ENCODE assay signal across 17 cellular contexts in genomic region chr12:12776261-12776660, GRCh38. TPM values are rescaled to one million over a fixed set of nuclear protein-coding genes. Genes with fewer than 3 reads are reported as not detected.
A peak's percentile ranks its signal among the peaks of the same experiment; 100 is the strongest.
DNase-seq lines count a peak whose midpoint lies in the region; ATAC-seq and TF ChIP-seq lines count a peak whose summit lies in the region.
"Had no signal": no experiment of that assay in that cellular context is flagged by ENCODE, and none has a peak within 500 bp of the region (broad histone marks: within the 10 kb centered on the region; RNA-seq: fewer than 3 reads in every experiment).

No MANE protein-coding gene starts in this region.

- no peak overlapping the region for H2AK5ac ChIP-seq in IMR-90 (ENCODE audit: low read depth, low read length)

- no peak overlapping the region for H2AK9ac ChIP-seq in IMR-90 (replicated peaks; ENCODE audit: low read depth, low read length, poor library complexity)

- H2BK20ac ChIP-seq in IMR-90 (ENCODE audit: low read depth, low read length): no peak overlapping the region

- peaks cover 0 to 8% of the 10 kb centered on the region in 2 experiments; a peak in 3 of 4 replicates for H3K79me1 ChIP-seq in IMR-90 (ENCODE audit: low read depth in 1 of 2, low read length in 2 of 2)

- H3K9ac ChIP-seq in IMR-90 (ENCODE audit: low read depth, low read length): no peak overlapping the region
- H3K9ac ChIP-seq: BLaER1 treated with 17β-estradiol and CSF1 and Interleukin-3, amounts not matched to agents 10 nM and 100 nM had no signal

- no peak overlapping the region for H2BK120ac ChIP-seq in IMR-90 (ENCODE audit: low read depth, low read length)

- no TSS peak for BruUV-seq in IMR-90 (replicated peaks; lab: Mats Ljungman, UMichigan)

- 83% methylated on average over 2 of the region's 5 CpGs; no CpG with 5 or more reads in 1 of the 2 experiments for WGBS in IMR-90 (ENCODE audit: extremely low coverage in 2 of 2, insufficient read length in 1 of 2), 2 experiments

- H3K9me3 Mint-ChIP-seq in CD4-positive, CD25-positive, alpha-beta regulatory T cell: peaks cover 0 to 5% (median 0%) of the 10 kb centered on the region in 7 donors
- H3K9me3 Mint-ChIP-seq: GM23338 had no signal

- H3K36me3 Mint-ChIP-seq in CD4-positive, CD25-positive, alpha-beta regulatory T cell: peaks cover 8% of the 10 kb centered on the region

- H3K4me1 ChIP-seq in CD4-positive, CD25-positive, alpha-beta regulatory T cell (ENCODE audit: control insufficient read depth, insufficient read depth, low read length, poor library complexity, severe bottlenecking): no peaks in the 10 kb centered on the region
- H3K4me1 ChIP-seq in IMR-90 (ENCODE audit: control insufficient read depth, insufficient read depth, low read length): peaks cover 9% of the 10 kb centered on the region

- H3K36me3 ChIP-seq in CD4-positive, CD25-positive, alpha-beta regulatory T cell (ENCODE audit: control insufficient read depth, insufficient read depth, low read length): no peaks in the 10 kb centered on the region
- no peaks in the 10 kb centered on the region for H3K36me3 ChIP-seq in IMR-90 (ENCODE audit: control insufficient read depth, insufficient read depth, low read length)
- H3K36me3 ChIP-seq: brain microvascular endothelial cell, tibial nerve had no signal

- H3K9me3 ChIP-seq in CD4-positive, CD25-positive, alpha-beta regulatory T cell (ENCODE audit: control insufficient read depth in 2 of 2, low read length in 2 of 2): no peaks in the 10 kb centered on the region
- no peaks in the 10 kb centered on the region for H3K9me3 ChIP-seq in IMR-90 (ENCODE audit: control insufficient read depth, insufficient read depth, low read length)
- H3K9me3 ChIP-seq: tibial nerve had no signal

- H3K4me2 ChIP-seq in IMR-90 (ENCODE audit: low read depth, low read length): no peak overlapping the region
- H3K4me2 ChIP-seq: GM23338 had no signal

- no peak for DNase-seq in CD4-positive, CD25-positive, alpha-beta regulatory T cell
- DNase-seq in IMR-90 (peak; percentile 23), NCI-H69 (lab: John Stamatoyannopoulos, UW) (peak; percentile 87), fibroblast of the aortic adventitia (ENCODE audit: low read depth) (peak; percentile 23)
- no peak for DNase-seq in NK-92 treated with Interleukin-12 subunit alpha and Interleukin-12 subunit beta, amount 100 ng/mL, for 24 hours (lab: John Stamatoyannopoulos, UW)
- DNase-seq: activated CD4-positive, CD25-positive, alpha-beta regulatory T cell; activated T-cell treated with anti-CD3 and anti-CD28 coated beads, Interleukin-2, amount 50 U/mL, for 72 hours; brain microvascular endothelial cell had no signal

- no peak overlapping the region for H3K23ac ChIP-seq in IMR-90 (ENCODE audit: low read depth, low read length)

- H2AFZ ChIP-seq in IMR-90 (replicated peaks; ENCODE audit: low read length, poor library complexity): no peak overlapping the region
- H2AFZ ChIP-seq: GM23338 had no signal

- H3K27ac ChIP-seq in CD4-positive, CD25-positive, alpha-beta regulatory T cell (ENCODE audit: insufficient read depth, low read length, poor library complexity, severe bottlenecking): no peak overlapping the region
- no peak overlapping the region for H3K27ac ChIP-seq in IMR-90 (ENCODE audit: insufficient read depth, low read length)
- H3K27ac ChIP-seq: BLaER1 treated with 17β-estradiol and CSF1 and Interleukin-3, amounts not matched to agents 10 nM and 100 nM; brain microvascular endothelial cell; epithelial cell of prostate; tibial nerve had no signal

- H2BK15ac ChIP-seq in IMR-90 (ENCODE audit: low read depth, low read length): no peak overlapping the region

- no peaks in the 10 kb centered on the region for H4K20me1 ChIP-seq in IMR-90 (ENCODE audit: insufficient read depth, low read length)
- H4K20me1 ChIP-seq: BLaER1 treated with 17β-estradiol and CSF1 and Interleukin-3, amounts not matched to agents 10 nM and 100 nM had no signal

- no peaks in the 10 kb centered on the region for H3K27me3 ChIP-seq in CD4-positive, CD25-positive, alpha-beta regulatory T cell (ENCODE audit: control insufficient read depth, insufficient read depth, low read length)
- no peaks in the 10 kb centered on the region for H3K27me3 ChIP-seq in IMR-90 (ENCODE audit: control insufficient read depth, insufficient read depth, low read length)
- H3K27me3 ChIP-seq: BLaER1 treated with 17β-estradiol and CSF1 and Interleukin-3, amounts not matched to agents 10 nM and 100 nM; brain microvascular endothelial cell; tibial nerve had no signal

- no peak overlapping the region for H3K4me3 ChIP-seq in CD4-positive, CD25-positive, alpha-beta regulatory T cell (ENCODE audit: low read depth, low read length)
- H3K4me3 ChIP-seq in IMR-90 (ENCODE audit: insufficient read depth, low read depth, low read length) (no peak overlapping the region), fibroblast of the aortic adventitia (ENCODE audit: low read depth, low read length) (no peak overlapping the region)
- H3K4me3 ChIP-seq: BLaER1 treated with 17β-estradiol and CSF1 and Interleukin-3, amounts not matched to agents 10 nM and 100 nM; GM23338; tibial nerve had no signal

- peak overlapping the region in 2 of 3 donors; percentile 75 to 78 for H3K27ac Mint-ChIP-seq in CD4-positive, CD25-positive, alpha-beta regulatory T cell
- H3K27ac Mint-ChIP-seq: activated T-cell treated with anti-CD3 and anti-CD28 coated beads, Interleukin-2, amount 50 U/mL, for 72 hours; GM23338 had no signal

- in situ Hi-C loops in IMR-90 (cut with MboI; ENCODE audit: low sequenced_read_pairs): no loop called here

- H3K14ac ChIP-seq in IMR-90 (replicated peaks; ENCODE audit: low read depth, low read length): no peak overlapping the region

- no peak overlapping the region for H4K8ac ChIP-seq in IMR-90 (ENCODE audit: low read depth in 2 of 2, low read length in 2 of 2)

- H2BK5ac ChIP-seq in IMR-90 (ENCODE audit: low read depth, low read length, poor library complexity, severe bottlenecking): no peak overlapping the region

- peaks cover 0 to 3% (median 0%) of the 10 kb centered on the region in 4 donors for H3K4me1 Mint-ChIP-seq in CD4-positive, CD25-positive, alpha-beta regulatory T cell
- H3K4me1 Mint-ChIP-seq: GM23338 had no signal

- H3K27me3 Mint-ChIP-seq in CD4-positive, CD25-positive, alpha-beta regulatory T cell: no peaks in the 10 kb centered on the region

- TF ChIP-seq CTCF in IMR-90 (conservative IDR thresholded peaks at IDR 0.05; ENCODE audit: low read depth, low read length): no peak
- TF ChIP-seq CTCF in fibroblast of the aortic adventitia (IDR thresholded peaks at IDR 0.05; ENCODE audit: insufficient read depth, low read length): no peak

- peaks cover 6% of the 10 kb centered on the region; the same call in 1 of the 2 replicates for H3K9me1 ChIP-seq in IMR-90 (ENCODE audit: insufficient read depth, low read length)

- TF ChIP-seq RAD21 in IMR-90 (IDR thresholded peaks at IDR 0.05; ENCODE audit: low read length): no peak

- intact Hi-C loops in IMR-90 (cut with micrococcal nuclease): no loop called here

- POLR2A ChIA-PET in IMR-90 (lab: Charles Lee; ENCODE audit: unreplicated experiment): no interaction called here

- no peak overlapping the region for H3K56ac ChIP-seq in IMR-90 (ENCODE audit: extremely low read depth, insufficient read depth, low read length)

- H4K91ac ChIP-seq in IMR-90 (ENCODE audit: insufficient read depth, low read depth, low read length): no peak overlapping the region

- no peak overlapping the region for H3K18ac ChIP-seq in IMR-90 (ENCODE audit: low read depth, low read length)

- H3K4me3 Mint-ChIP-seq in CD4-positive, CD25-positive, alpha-beta regulatory T cell: no peak overlapping the region
- H3K4me3 Mint-ChIP-seq: activated T-cell treated with anti-CD3 and anti-CD28 coated beads, Interleukin-2, amount 50 U/mL, for 72 hours; GM23338 had no signal

- TF ChIP-seq POLR2A in IMR-90 (IDR thresholded peaks at IDR 0.05; ENCODE audit: low read depth, low read length): no peak

- H3K4ac ChIP-seq in IMR-90 (ENCODE audit: low read depth, low read length): no peak overlapping the region

- dilution Hi-C loops in IMR-90 (cut with HindIII; ENCODE audit: low sequenced_read_pairs, unreplicated experiment): no loop called here

- no peak for ATAC-seq in CD4-positive, CD25-positive, alpha-beta regulatory T cell (ENCODE audit: low read depth in 2 of 2)
- no peak for ATAC-seq in IMR-90 (ENCODE audit: low read depth)
- no peak for ATAC-seq in GM18861 (IDR thresholded peaks at IDR 0.05; ENCODE audit: unreplicated experiment)
- ATAC-seq in HG02938 (IDR thresholded peaks at IDR 0.05; ENCODE audit: unreplicated experiment): no peak
- ATAC-seq in GM21786 (IDR thresholded peaks at IDR 0.05; ENCODE audit: unreplicated experiment): no peak
- ATAC-seq: activated T-cell treated with anti-CD3 and anti-CD28 coated beads, Interleukin-2, amount 50 U/mL, for 72 hours; GM23338; Right ventricle myocardium inferior; sciatic nerve had no signal

- no peak overlapping the region for H4K5ac ChIP-seq in IMR-90 (ENCODE audit: low read depth, low read length)

- CTCF ChIA-PET in IMR-90 (lab: Yijun Ruan, JAX): no interaction called here

TF ChIP-seq in IMR-90, 13 proteins besides CTCF, POLR2A, EP300 and RAD21 (continues in another document):
- peak; percentile 68 for TF ChIP-seq CEBPB (IDR thresholded peaks at IDR 0.05; ENCODE audit: low read depth, low read length)

RNA-seq across cellular contexts. Expression of gene APOLD1, which starts 9.2 kb away (rescaled TPM):
- 3.9 TPM for total RNA-seq in CD4-positive, CD25-positive, alpha-beta regulatory T cell
- polyA plus RNA-seq in CD4-positive, CD25-positive, alpha-beta regulatory T cell: 1 to 10 TPM; 1.9 to 3.1 (median 2.7) TPM
- total RNA-seq in IMR-90 (2012; rRNA removed): 4.2 and 4.5 TPM in 2 replicates
- polyA plus RNA-seq in IMR-90 (2012; rRNA removed): 2.3 and 2.4 TPM in 2 replicates
- polyA plus RNA-seq in IMR-90 (2012; cell fraction: cytosol; rRNA removed): 1.0 and 1.5 TPM in 2 replicates
- polyA plus RNA-seq in IMR-90 (2012; cell fraction: nucleus; rRNA removed; ENCODE audit: low replicate concordance): 4.5 and 10.6 TPM in 2 replicates
- 3.6 and 9.2 TPM in 2 replicates for total RNA-seq in fibroblast of the aortic adventitia (ENCODE audit: low replicate concordance)

RNA-seq across cellular contexts. Expression of gene DDX47, which starts 36.9 kb away (rescaled TPM):
- 117 TPM for total RNA-seq in CD4-positive, CD25-positive, alpha-beta regulatory T cell
- polyA plus RNA-seq in CD4-positive, CD25-positive, alpha-beta regulatory T cell: 10 to 100 TPM; 63.2 to 83.9 (median 72.0) TPM
- total RNA-seq in IMR-90 (2012; rRNA removed) (77.8 and 104 TPM in 2 replicates), fibroblast of the aortic adventitia (ENCODE audit: low replicate concordance) (55.3 and 68.4 TPM in 2 replicates)
- polyA plus RNA-seq in IMR-90 (2012; rRNA removed): 71.5 and 89.5 TPM in 2 replicates
- 14.9 and 35.0 TPM in 2 replicates for polyA plus RNA-seq in IMR-90 (2012; cell fraction: cytosol; rRNA removed)
- 29.6 and 177 TPM in 2 replicates for polyA plus RNA-seq in IMR-90 (2012; cell fraction: nucleus; rRNA removed; ENCODE audit: low replicate concordance)

RNA-seq across cellular contexts. Expression of gene CDKN1B, which starts 59.1 kb away (rescaled TPM):
- total RNA-seq in CD4-positive, CD25-positive, alpha-beta regulatory T cell: 391 TPM
- polyA plus RNA-seq in CD4-positive, CD25-positive, alpha-beta regulatory T cell: 10 to 100 TPM; 13.4 to 41.7 (median 21.1) TPM
- 17.4 and 28.1 TPM in 2 replicates for total RNA-seq in IMR-90 (2012; rRNA removed)
- 7.9 and 13.9 TPM in 2 replicates for polyA plus RNA-seq in IMR-90 (2012; rRNA removed)
- 8.7 and 9.0 TPM in 2 replicates for polyA plus RNA-seq in IMR-90 (2012; cell fraction: cytosol; rRNA removed)
- polyA plus RNA-seq in IMR-90 (2012; cell fraction: nucleus; rRNA removed; ENCODE audit: low replicate concordance): 6.1 and 9.4 TPM in 2 replicates
- 28.4 and 41.2 TPM in 2 replicates for total RNA-seq in fibroblast of the aortic adventitia (ENCODE audit: low replicate concordance)

Comparison
In these comparisons a context has a peak if more than half of its experiments do, and no peak if none do; other contexts are left out.
1. DNase-seq: peak in IMR-90 (single experiment), NCI-H69 (single experiment) and fibroblast of the aortic adventitia (single experiment); none in CD4-positive, CD25-positive, alpha-beta regulatory T cell (0 of 3) and NK-92 treated with Interleukin-12 subunit alpha and Interleukin-12 subunit beta, amount 100 ng/mL, for 24 hours (single experiment).